1 cellular context compared by ENCODE assay signal in the genomic region with DNA sequence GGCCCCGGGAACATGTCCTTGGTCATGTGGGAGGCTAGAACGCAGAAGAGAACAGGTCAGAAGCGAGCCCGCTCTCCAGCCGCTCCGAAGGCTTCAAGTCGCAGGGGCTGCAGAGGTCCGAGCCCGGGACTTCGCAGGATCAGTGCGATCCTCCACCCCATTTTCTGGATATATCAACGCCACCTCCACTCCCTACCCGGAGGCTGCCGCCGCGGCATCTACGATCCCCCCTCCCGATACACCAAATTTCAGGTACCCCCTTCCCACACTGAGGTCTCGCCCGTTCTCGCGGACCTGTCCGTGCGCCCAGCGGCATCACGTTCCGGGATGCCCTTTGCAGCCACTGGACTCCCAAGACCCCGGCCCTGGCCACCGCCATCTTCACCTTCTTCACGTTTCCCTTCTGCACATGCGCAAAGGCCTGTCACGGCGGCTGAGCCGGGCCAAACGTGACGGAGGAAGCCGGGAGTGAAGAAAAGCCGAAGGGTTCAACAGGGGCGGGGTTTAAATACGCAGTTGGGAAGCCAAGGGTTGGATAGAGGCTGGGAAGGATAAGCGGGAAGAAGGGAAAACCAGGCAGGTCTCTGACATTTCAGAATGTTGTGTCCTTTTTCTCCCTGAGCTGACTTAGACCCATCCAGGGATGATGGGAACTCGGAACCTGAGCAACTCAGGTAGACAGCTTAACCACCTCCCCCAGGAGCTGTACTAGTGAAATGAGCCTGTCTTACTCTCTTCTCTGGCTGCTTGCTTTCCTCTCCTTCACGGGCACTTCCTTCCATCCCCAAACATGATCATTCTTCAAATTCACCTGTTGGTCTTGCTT.
TF ChIP-seq lines count a peak whose summit lies in the region.

A gene (minus strand): TSS at position 399 of the 826 bp plus-strand sequence. CDS start 20 bp downstream, at position 379.

TF ChIP-seq in HepG2, 621 proteins besides CTCF, POLR2A, EP300 and RAD21 (continued from another document and continues in another):
- TF ChIP-seq, protein P1, sequence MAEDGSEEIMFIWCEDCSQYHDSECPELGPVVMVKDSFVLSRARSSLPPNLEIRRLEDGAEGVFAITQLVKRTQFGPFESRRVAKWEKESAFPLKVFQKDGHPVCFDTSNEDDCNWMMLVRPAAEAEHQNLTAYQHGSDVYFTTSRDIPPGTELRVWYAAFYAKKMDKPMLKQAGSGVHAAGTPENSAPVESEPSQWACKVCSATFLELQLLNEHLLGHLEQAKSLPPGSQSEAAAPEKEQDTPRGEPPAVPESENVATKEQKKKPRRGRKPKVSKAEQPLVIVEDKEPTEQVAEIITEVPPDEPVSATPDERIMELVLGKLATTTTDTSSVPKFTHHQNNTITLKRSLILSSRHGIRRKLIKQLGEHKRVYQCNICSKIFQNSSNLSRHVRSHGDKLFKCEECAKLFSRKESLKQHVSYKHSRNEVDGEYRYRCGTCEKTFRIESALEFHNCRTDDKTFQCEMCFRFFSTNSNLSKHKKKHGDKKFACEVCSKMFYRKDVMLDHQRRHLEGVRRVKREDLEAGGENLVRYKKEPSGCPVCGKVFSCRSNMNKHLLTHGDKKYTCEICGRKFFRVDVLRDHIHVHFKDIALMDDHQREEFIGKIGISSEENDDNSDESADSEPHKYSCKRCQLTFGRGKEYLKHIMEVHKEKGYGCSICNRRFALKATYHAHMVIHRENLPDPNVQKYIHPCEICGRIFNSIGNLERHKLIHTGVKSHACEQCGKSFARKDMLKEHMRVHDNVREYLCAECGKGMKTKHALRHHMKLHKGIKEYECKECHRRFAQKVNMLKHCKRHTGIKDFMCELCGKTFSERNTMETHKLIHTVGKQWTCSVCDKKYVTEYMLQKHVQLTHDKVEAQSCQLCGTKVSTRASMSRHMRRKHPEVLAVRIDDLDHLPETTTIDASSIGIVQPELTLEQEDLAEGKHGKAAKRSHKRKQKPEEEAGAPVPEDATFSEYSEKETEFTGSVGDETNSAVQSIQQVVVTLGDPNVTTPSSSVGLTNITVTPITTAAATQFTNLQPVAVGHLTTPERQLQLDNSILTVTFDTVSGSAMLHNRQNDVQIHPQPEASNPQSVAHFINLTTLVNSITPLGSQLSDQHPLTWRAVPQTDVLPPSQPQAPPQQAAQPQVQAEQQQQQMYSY (CRISPR knock-in tag; IDR thresholded peaks at IDR 0.05) = no peak
- TF ChIP-seq ZNF367 (CRISPR knock-in tag; IDR thresholded peaks at IDR 0.05; ENCODE audit: borderline replicate concordance) = no peak
- no peak for TF ChIP-seq MEIS1 (CRISPR knock-in tag; IDR thresholded peaks at IDR 0.05; ENCODE audit: borderline replicate concordance)
- TF ChIP-seq DPF2 (CRISPR knock-in tag; IDR thresholded peaks at IDR 0.05; ENCODE audit: borderline replicate concordance, low read depth) = no peak
- TF ChIP-seq BORCS8-MEF2B (CRISPR knock-in tag; IDR thresholded peaks at IDR 0.05) = peak; percentile 70; the same call in 1 of the 2 replicates
- TF ChIP-seq, protein P2, sequence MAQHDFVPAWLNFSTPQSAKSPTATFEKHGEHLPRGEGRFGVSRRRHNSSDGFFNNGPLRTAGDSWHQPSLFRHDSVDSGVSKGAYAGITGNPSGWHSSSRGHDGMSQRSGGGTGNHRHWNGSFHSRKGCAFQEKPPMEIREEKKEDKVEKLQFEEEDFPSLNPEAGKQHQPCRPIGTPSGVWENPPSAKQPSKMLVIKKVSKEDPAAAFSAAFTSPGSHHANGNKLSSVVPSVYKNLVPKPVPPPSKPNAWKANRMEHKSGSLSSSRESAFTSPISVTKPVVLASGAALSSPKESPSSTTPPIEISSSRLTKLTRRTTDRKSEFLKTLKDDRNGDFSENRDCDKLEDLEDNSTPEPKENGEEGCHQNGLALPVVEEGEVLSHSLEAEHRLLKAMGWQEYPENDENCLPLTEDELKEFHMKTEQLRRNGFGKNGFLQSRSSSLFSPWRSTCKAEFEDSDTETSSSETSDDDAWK (CRISPR knock-in tag; IDR thresholded peaks at IDR 0.05) = no peak
- TF ChIP-seq SNAI1 (CRISPR knock-in tag; IDR thresholded peaks at IDR 0.05; ENCODE audit: borderline replicate concordance) = no peak
- TF ChIP-seq ZNF883 (CRISPR knock-in tag; IDR thresholded peaks at IDR 0.05; ENCODE audit: not compliant biosample characterization) = no peak
- TF ChIP-seq FOXK2 (IDR thresholded peaks at IDR 0.05) = no peak
- TF ChIP-seq HES4 (CRISPR knock-in tag; IDR thresholded peaks at IDR 0.05; ENCODE audit: borderline replicate concordance) = no peak
- TF ChIP-seq ATAD3A (CRISPR knock-in tag; IDR thresholded peaks at IDR 0.05) = no peak
- TF ChIP-seq, protein P3, sequence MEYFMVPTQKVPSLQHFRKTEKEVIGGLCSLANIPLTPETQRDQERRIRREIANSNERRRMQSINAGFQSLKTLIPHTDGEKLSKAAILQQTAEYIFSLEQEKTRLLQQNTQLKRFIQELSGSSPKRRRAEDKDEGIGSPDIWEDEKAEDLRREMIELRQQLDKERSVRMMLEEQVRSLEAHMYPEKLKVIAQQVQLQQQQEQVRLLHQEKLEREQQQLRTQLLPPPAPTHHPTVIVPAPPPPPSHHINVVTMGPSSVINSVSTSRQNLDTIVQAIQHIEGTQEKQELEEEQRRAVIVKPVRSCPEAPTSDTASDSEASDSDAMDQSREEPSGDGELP (IDR thresholded peaks at IDR 0.05; ENCODE audit: borderline replicate concordance, low read depth) = no peak
- TF ChIP-seq, protein P4, sequence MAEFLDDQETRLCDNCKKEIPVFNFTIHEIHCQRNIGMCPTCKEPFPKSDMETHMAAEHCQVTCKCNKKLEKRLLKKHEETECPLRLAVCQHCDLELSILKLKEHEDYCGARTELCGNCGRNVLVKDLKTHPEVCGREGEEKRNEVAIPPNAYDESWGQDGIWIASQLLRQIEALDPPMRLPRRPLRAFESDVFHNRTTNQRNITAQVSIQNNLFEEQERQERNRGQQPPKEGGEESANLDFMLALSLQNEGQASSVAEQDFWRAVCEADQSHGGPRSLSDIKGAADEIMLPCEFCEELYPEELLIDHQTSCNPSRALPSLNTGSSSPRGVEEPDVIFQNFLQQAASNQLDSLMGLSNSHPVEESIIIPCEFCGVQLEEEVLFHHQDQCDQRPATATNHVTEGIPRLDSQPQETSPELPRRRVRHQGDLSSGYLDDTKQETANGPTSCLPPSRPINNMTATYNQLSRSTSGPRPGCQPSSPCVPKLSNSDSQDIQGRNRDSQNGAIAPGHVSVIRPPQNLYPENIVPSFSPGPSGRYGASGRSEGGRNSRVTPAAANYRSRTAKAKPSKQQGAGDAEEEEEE (CRISPR knock-in tag; IDR thresholded peaks at IDR 0.05; ENCODE audit: borderline replicate concordance) = no peak
- TF ChIP-seq RFX3 (CRISPR knock-in tag; IDR thresholded peaks at IDR 0.05) = no peak
- no peak for TF ChIP-seq SIX4 (CRISPR knock-in tag; IDR thresholded peaks at IDR 0.05)
- no peak for TF ChIP-seq RFXAP (CRISPR knock-in tag; IDR thresholded peaks at IDR 0.05; ENCODE audit: borderline replicate concordance)
- TF ChIP-seq KDM6A (CRISPR knock-in tag; IDR thresholded peaks at IDR 0.05; ENCODE audit: low read depth) = no peak
- no peak for TF ChIP-seq RFX5 (IDR thresholded peaks at IDR 0.05; ENCODE audit: low read depth, low read length)
- no peak for TF ChIP-seq HDAC6 (IDR thresholded peaks at IDR 0.05; ENCODE audit: low read depth, low read length)
- TF ChIP-seq, protein P5, sequence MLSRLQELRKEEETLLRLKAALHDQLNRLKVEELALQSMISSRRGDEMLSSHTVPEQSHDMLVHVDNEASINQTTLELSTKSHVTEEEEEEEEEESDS (CRISPR knock-in tag; IDR thresholded peaks at IDR 0.05; ENCODE audit: borderline replicate concordance) = no peak
- no peak for TF ChIP-seq FOXA1 (IDR thresholded peaks at IDR 0.05)
- no peak for TF ChIP-seq FOXA1 (CRISPR knock-in tag; IDR thresholded peaks at IDR 0.05)
- TF ChIP-seq, protein P6, sequence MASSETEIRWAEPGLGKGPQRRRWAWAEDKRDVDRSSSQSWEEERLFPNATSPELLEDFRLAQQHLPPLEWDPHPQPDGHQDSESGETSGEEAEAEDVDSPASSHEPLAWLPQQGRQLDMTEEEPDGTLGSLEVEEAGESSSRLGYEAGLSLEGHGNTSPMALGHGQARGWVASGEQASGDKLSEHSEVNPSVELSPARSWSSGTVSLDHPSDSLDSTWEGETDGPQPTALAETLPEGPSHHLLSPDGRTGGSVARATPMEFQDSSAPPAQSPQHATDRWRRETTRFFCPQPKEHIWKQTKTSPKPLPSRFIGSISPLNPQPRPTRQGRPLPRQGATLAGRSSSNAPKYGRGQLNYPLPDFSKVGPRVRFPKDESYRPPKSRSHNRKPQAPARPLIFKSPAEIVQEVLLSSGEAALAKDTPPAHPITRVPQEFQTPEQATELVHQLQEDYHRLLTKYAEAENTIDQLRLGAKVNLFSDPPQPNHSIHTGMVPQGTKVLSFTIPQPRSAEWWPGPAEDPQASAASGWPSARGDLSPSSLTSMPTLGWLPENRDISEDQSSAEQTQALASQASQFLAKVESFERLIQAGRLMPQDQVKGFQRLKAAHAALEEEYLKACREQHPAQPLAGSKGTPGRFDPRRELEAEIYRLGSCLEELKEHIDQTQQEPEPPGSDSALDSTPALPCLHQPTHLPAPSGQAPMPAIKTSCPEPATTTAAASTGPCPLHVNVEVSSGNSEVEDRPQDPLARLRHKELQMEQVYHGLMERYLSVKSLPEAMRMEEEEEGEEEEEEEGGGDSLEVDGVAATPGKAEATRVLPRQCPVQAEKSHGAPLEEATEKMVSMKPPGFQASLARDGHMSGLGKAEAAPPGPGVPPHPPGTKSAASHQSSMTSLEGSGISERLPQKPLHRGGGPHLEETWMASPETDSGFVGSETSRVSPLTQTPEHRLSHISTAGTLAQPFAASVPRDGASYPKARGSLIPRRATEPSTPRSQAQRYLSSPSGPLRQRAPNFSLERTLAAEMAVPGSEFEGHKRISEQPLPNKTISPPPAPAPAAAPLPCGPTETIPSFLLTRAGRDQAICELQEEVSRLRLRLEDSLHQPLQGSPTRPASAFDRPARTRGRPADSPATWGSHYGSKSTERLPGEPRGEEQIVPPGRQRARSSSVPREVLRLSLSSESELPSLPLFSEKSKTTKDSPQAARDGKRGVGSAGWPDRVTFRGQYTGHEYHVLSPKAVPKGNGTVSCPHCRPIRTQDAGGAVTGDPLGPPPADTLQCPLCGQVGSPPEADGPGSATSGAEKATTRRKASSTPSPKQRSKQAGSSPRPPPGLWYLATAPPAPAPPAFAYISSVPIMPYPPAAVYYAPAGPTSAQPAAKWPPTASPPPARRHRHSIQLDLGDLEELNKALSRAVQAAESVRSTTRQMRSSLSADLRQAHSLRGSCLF (CRISPR knock-in tag; IDR thresholded peaks at IDR 0.05; ENCODE audit: borderline replicate concordance) = no peak
- no peak for TF ChIP-seq NFE2 (CRISPR knock-in tag; IDR thresholded peaks at IDR 0.05)
- peak; percentile 86 for TF ChIP-seq ZNF501 (CRISPR knock-in tag; IDR thresholded peaks at IDR 0.05)
- no peak for TF ChIP-seq RARG (CRISPR knock-in tag; IDR thresholded peaks at IDR 0.05; ENCODE audit: low read depth)
- peak; percentile 41; the same call in 1 of the 2 replicates for TF ChIP-seq ZNF558 (CRISPR knock-in tag; IDR thresholded peaks at IDR 0.05; ENCODE audit: borderline replicate concordance)
- no peak for TF ChIP-seq JUNB (CRISPR knock-in tag; IDR thresholded peaks at IDR 0.05; ENCODE audit: borderline replicate concordance)
- TF ChIP-seq ZNF75D (CRISPR knock-in tag; IDR thresholded peaks at IDR 0.05; ENCODE audit: borderline replicate concordance) = no peak
- TF ChIP-seq, protein P7, sequence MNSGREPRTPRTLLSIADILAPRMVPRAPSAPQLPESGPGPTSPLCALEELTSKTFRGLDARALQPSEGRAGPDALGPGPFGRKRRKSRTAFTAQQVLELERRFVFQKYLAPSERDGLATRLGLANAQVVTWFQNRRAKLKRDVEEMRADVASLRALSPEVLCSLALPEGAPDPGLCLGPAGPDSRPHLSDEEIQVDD (CRISPR knock-in tag; IDR thresholded peaks at IDR 0.05; ENCODE audit: borderline replicate concordance) = 0 out of 2 replicates have a peak, but pooled peaks have one; percentile 49
- TF ChIP-seq ZNF253 (CRISPR knock-in tag; IDR thresholded peaks at IDR 0.05; ENCODE audit: borderline replicate concordance) = no peak
- no peak for TF ChIP-seq ZNF136 (CRISPR knock-in tag; IDR thresholded peaks at IDR 0.05; ENCODE audit: low read depth)
- peak; percentile 85 for TF ChIP-seq SAP130 (CRISPR knock-in tag; IDR thresholded peaks at IDR 0.05; ENCODE audit: low read depth)
- TF ChIP-seq ZFP82 (CRISPR knock-in tag; IDR thresholded peaks at IDR 0.05; ENCODE audit: borderline replicate concordance) = no peak
- no peak for TF ChIP-seq FOXJ3 (CRISPR knock-in tag; IDR thresholded peaks at IDR 0.05; ENCODE audit: borderline replicate concordance)
- TF ChIP-seq SPEN (CRISPR knock-in tag; IDR thresholded peaks at IDR 0.05; ENCODE audit: low read depth) = peak; percentile 69; the same call in 1 of the 2 replicates
- TF ChIP-seq MTF2 (CRISPR knock-in tag; IDR thresholded peaks at IDR 0.05; ENCODE audit: borderline replicate concordance) = no peak
- TF ChIP-seq, protein P8, sequence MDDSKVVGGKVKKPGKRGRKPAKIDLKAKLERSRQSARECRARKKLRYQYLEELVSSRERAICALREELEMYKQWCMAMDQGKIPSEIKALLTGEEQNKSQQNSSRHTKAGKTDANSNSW (CRISPR knock-in tag; IDR thresholded peaks at IDR 0.05; ENCODE audit: borderline replicate concordance) = no peak
- TF ChIP-seq DNMT3B (CRISPR knock-in tag; conservative IDR thresholded peaks at IDR 0.05) = no peak
- TF ChIP-seq TBP (CRISPR knock-in tag; IDR thresholded peaks at IDR 0.05) = no peak
- TF ChIP-seq SIX1 (CRISPR knock-in tag; IDR thresholded peaks at IDR 0.05; ENCODE audit: borderline replicate concordance) = no peak; the same call in 1 of the 2 replicates
- no peak for TF ChIP-seq SOX13 (IDR thresholded peaks at IDR 0.05)
- no peak for TF ChIP-seq SOX13 (CRISPR knock-in tag; conservative IDR thresholded peaks at IDR 0.05 in 1 of 2, IDR thresholded peaks at IDR 0.05 in 1 of 2)
- TF ChIP-seq ZNF33B (CRISPR knock-in tag; IDR thresholded peaks at IDR 0.05) = 0 out of 2 replicates have a peak, but pooled peaks have one; percentile 63
- no peak for TF ChIP-seq ZNF772 (CRISPR knock-in tag; IDR thresholded peaks at IDR 0.05)
- TF ChIP-seq, protein P9, sequence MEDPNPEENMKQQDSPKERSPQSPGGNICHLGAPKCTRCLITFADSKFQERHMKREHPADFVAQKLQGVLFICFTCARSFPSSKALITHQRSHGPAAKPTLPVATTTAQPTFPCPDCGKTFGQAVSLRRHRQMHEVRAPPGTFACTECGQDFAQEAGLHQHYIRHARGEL (CRISPR knock-in tag; IDR thresholded peaks at IDR 0.05) = no peak
- TF ChIP-seq ARHGAP35 (CRISPR knock-in tag; IDR thresholded peaks at IDR 0.05; ENCODE audit: borderline replicate concordance) = no peak; the same call in 1 of the 2 replicates
- TF ChIP-seq ZNF550 (CRISPR knock-in tag; IDR thresholded peaks at IDR 0.05; ENCODE audit: borderline replicate concordance) = no peak
- no peak for TF ChIP-seq NONO (IDR thresholded peaks at IDR 0.05)
- peak; percentile 69; the same call in 1 of the 2 replicates for TF ChIP-seq NONO (CRISPR knock-in tag; conservative IDR thresholded peaks at IDR 0.05)
- TF ChIP-seq, protein P10, sequence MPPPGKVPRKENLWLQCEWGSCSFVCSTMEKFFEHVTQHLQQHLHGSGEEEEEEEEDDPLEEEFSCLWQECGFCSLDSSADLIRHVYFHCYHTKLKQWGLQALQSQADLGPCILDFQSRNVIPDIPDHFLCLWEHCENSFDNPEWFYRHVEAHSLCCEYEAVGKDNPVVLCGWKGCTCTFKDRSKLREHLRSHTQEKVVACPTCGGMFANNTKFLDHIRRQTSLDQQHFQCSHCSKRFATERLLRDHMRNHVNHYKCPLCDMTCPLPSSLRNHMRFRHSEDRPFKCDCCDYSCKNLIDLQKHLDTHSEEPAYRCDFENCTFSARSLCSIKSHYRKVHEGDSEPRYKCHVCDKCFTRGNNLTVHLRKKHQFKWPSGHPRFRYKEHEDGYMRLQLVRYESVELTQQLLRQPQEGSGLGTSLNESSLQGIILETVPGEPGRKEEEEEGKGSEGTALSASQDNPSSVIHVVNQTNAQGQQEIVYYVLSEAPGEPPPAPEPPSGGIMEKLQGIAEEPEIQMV (CRISPR knock-in tag; IDR thresholded peaks at IDR 0.05; ENCODE audit: low read depth) = no peak
- no peak for TF ChIP-seq HNRNPL (IDR thresholded peaks at IDR 0.05; ENCODE audit: low read depth, low read length)
